18 cellular contexts compared by ENCODE assay signal in the genomic region with DNA sequence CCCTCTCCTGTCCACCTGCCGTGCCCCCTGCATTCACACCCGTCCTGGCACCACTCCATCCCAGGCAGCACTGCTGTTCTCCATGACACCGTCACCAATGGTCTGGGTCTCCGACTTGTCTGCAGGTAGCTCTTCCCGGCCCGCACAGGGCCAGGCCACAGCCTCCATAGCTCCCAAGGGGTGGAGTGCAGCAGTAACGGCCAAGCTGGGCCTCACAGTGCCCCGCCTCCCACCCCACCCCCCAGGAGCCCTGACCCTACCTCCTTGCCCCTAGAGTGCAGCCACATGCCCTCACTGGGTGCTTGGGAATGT.
"Had no signal": no experiment of that assay in that cellular context is flagged by ENCODE, and none has a peak within 500 bp of the region (broad histone marks: within the 10 kb centered on the region; RNA-seq: fewer than 3 reads in every experiment).

No MANE protein-coding gene starts in this region.

- DNase-seq: activated CD4-positive, alpha-beta T cell treated with anti-CD3 and anti-CD28 coated beads, Interleukin-2, amount 50 U/mL, for 1 hour; activated CD8-positive, alpha-beta memory T cell treated with anti-CD3 and anti-CD28 coated beads, Interleukin-2, amount 50 U/mL, for 4 hours; activated effector memory CD4-positive, alpha-beta T cell treated with anti-CD3 and anti-CD28 coated beads, Interleukin-2, amount 50 U/mL, for 16 hours; activated naive CD4-positive, alpha-beta T cell treated with anti-CD3 and anti-CD28 coated beads, Interleukin-2, amount 50 U/mL, for 16 hours; activated T-cell treated with anti-CD3 and anti-CD28 coated beads, Interleukin-2, amount 50 U/mL, for 72 hours; dermis blood vessel endothelial cell; foreskin keratinocyte; hypothalamus; midbrain; retina; stimulated activated CD4-positive, alpha-beta T cell treated with anti-CD3 and anti-CD28 coated beads, Interleukin-2, amount 100 ng/mL, for 24 hours; T-helper 1 cell; T1000; trophoblast cell had no signal

- H3K4me1 ChIP-seq: foreskin keratinocyte had no signal

- H3K9me3 Mint-ChIP-seq: activated T-cell treated with anti-CD3 and anti-CD28 coated beads, Interleukin-2, amount 50 U/mL, for 72 hours; endodermal cell; nephron progenitor cell; stimulated activated naive CD8-positive, alpha-beta T cell treated with anti-CD3 and anti-CD28 coated beads, Interleukin-15, Interleukin-2, amounts not matched to agents 100 ng/mL and 50 ng/mL, for 24 hours had no signal

- H3K27ac Mint-ChIP-seq: endodermal cell; nephron progenitor cell; stimulated activated naive CD8-positive, alpha-beta T cell treated with anti-CD3 and anti-CD28 coated beads, Interleukin-15, Interleukin-2, amounts not matched to agents 100 ng/mL and 50 ng/mL, for 24 hours had no signal

- H3K27me3 Mint-ChIP-seq: stimulated activated naive CD8-positive, alpha-beta T cell treated with anti-CD3 and anti-CD28 coated beads, Interleukin-15, Interleukin-2, amounts not matched to agents 100 ng/mL and 50 ng/mL, for 24 hours had no signal

- H3K9me3 ChIP-seq: adrenal gland had no signal

- H3K36me3 ChIP-seq: adrenal gland had no signal

- H3K4me3 Mint-ChIP-seq: activated T-cell treated with anti-CD3 and anti-CD28 coated beads, Interleukin-2, amount 50 U/mL, for 72 hours; endodermal cell; nephron progenitor cell; stimulated activated naive CD8-positive, alpha-beta T cell treated with anti-CD3 and anti-CD28 coated beads, Interleukin-15, Interleukin-2, amounts not matched to agents 100 ng/mL and 50 ng/mL, for 24 hours had no signal

- H3K27me3 ChIP-seq: adrenal gland, foreskin keratinocyte had no signal

- ATAC-seq: activated T-cell treated with anti-CD3 and anti-CD28 coated beads, Interleukin-2, amount 50 U/mL, for 72 hours; foreskin keratinocyte had no signal

- H3K4me3 ChIP-seq: adrenal gland had no signal

- H3K27ac ChIP-seq: foreskin keratinocyte had no signal
